Comparison of ENCODE assay signal across 12 cellular contexts in genomic region chr3:16741103-16741758, GRCh38.
DNase-seq lines count a peak whose midpoint lies in the region; ATAC-seq and TF ChIP-seq lines count a peak whose summit lies in the region.
"Had no signal": no experiment of that assay in that cellular context is flagged by ENCODE, and none has a peak within 500 bp of the region (broad histone marks: within the 10 kb centered on the region; RNA-seq: fewer than 3 reads in every experiment).

No MANE protein-coding gene starts in this region.

- H3K36me3 ChIP-seq in H7 (replicated peaks; ENCODE audit: control insufficient read depth, insufficient read depth, low read length), result no peaks in the 10 kb centered on the region; the same call in 1 of the 2 replicates
- H3K36me3 ChIP-seq in esophagus squamous epithelium, result no peaks in the 10 kb centered on the region
- H3K36me3 ChIP-seq: suprapubic skin had no signal

- peak; percentile 36 for ATAC-seq in GM21529 (IDR thresholded peaks at IDR 0.05; ENCODE audit: unreplicated experiment)
- ATAC-seq: WTC11 had no signal

- H3K4me1 Mint-ChIP-seq in glutamatergic neuron (ENCODE audit: low read depth, unreplicated experiment), result no peaks in the 10 kb centered on the region

- H3K4me1 ChIP-seq in esophagus squamous epithelium, result no peaks in the 10 kb centered on the region
- H3K4me1 ChIP-seq: suprapubic skin had no signal

- DNase-seq in AG08396 (ENCODE audit: low spot score), result peak; percentile 36
- peak; percentile 56 for DNase-seq in T1000 (lab: John Stamatoyannopoulos, UW)
- DNase-seq in kidney tubule cell (ENCODE audit: low spot score), result peak; percentile 74
- no peak for DNase-seq in RPMI8226
- no peak for DNase-seq in glutamatergic neuron
- DNase-seq in H7, result no peak
- no peak for DNase-seq in esophagus squamous epithelium (lab: John Stamatoyannopoulos, UW)
- DNase-seq: kidney glomerular epithelial cell, NCI-H69 had no signal

- no peak overlapping the region for H3K27ac ChIP-seq in esophagus squamous epithelium
- H3K27ac ChIP-seq: suprapubic skin had no signal

- no peak overlapping the region for H3K27ac Mint-ChIP-seq in glutamatergic neuron (ENCODE audit: unreplicated experiment)
- H3K27ac Mint-ChIP-seq: WTC11 had no signal

- H3K27me3 Mint-ChIP-seq in glutamatergic neuron (ENCODE audit: unreplicated experiment), result no peaks in the 10 kb centered on the region

- peaks cover 3% of the 10 kb centered on the region for H3K9me3 Mint-ChIP-seq in glutamatergic neuron (ENCODE audit: unreplicated experiment)

- H3K27me3 ChIP-seq in H7 (ENCODE audit: control insufficient read depth, insufficient read depth, low read length), result no peaks in the 10 kb centered on the region
- no peaks in the 10 kb centered on the region for H3K27me3 ChIP-seq in esophagus squamous epithelium
- H3K27me3 ChIP-seq: suprapubic skin had no signal

- no peak overlapping the region for H3K4me3 ChIP-seq in H7 (ENCODE audit: insufficient read depth, low read depth, low read length)
- H3K4me3 ChIP-seq in esophagus squamous epithelium, result no peak overlapping the region
- H3K4me3 ChIP-seq: suprapubic skin had no signal

- H3K4me3 Mint-ChIP-seq in glutamatergic neuron (ENCODE audit: unreplicated experiment), result no peak overlapping the region
- H3K4me3 Mint-ChIP-seq: WTC11 had no signal

- WGBS in esophagus squamous epithelium, 2 donors, result 43 to 62% methylated on average over 4 of the region's 4 CpGs

- peaks cover 14% of the 10 kb centered on the region for H3K36me3 Mint-ChIP-seq in glutamatergic neuron (ENCODE audit: unreplicated experiment)

- intact Hi-C loops in esophagus squamous epithelium (cut with DNase I), result no loop called here

- TF ChIP-seq POLR2A in esophagus squamous epithelium (IDR thresholded peaks at IDR 0.05), result no peak

- TF ChIP-seq CTCF in glutamatergic neuron (IDR thresholded peaks at IDR 0.05; ENCODE audit: partially characterized antibody, unreplicated experiment) (no peak), esophagus squamous epithelium (IDR thresholded peaks at IDR 0.05) (no peak)

- H3K9me3 ChIP-seq in esophagus squamous epithelium, result no peaks in the 10 kb centered on the region
- H3K9me3 ChIP-seq: suprapubic skin had no signal

Comparison
In these comparisons a context has a peak if more than half of its experiments do, and no peak if none do; other contexts are left out.
1. DNase-seq: peak in AG08396 (single experiment), T1000 (single experiment) and kidney tubule cell (single experiment); none in RPMI8226 (single experiment), glutamatergic neuron (single experiment), H7 (single experiment) and esophagus squamous epithelium (single experiment).